In genomic region chr15:65400760-65401606, GRCh38 we compare ENCODE assay signal across 8 cellular contexts. TPM values are rescaled to one million over a fixed set of nuclear protein-coding genes. Genes with fewer than 3 reads are reported as not detected.
DNase-seq lines count a peak whose midpoint lies in the region; ATAC-seq and TF ChIP-seq lines count a peak whose summit lies in the region.

No MANE protein-coding gene starts in this region.

- H3K36me3 ChIP-seq in hepatocyte (replicated peaks; ENCODE audit: insufficient read depth, low read depth) = no peaks in the 10 kb centered on the region

- 30% methylated on average over 10 of the region's 11 CpGs for WGBS in hepatocyte (ENCODE audit: low lambda C conversion rate, missing lambda C conversion rate)

- H3K27me3 ChIP-seq in hepatocyte = peaks cover 13% of the 10 kb centered on the region

- no peak overlapping the region for H3K27ac ChIP-seq in hepatocyte

- no peak overlapping the region for H3K4me2 ChIP-seq in hepatocyte

- H3K4me1 ChIP-seq in hepatocyte (ENCODE audit: insufficient read depth) = peaks cover 9% of the 10 kb centered on the region

- H3K9me2 ChIP-seq in hepatocyte (replicated peaks; ENCODE audit: insufficient read depth) = no peaks in the 10 kb centered on the region

- peak; percentile 89 for TF ChIP-seq CTCF in GM12864 (IDR thresholded peaks at IDR 0.05; ENCODE audit: low read depth, low read length, missing control alignments)
- peak; percentile 74 for TF ChIP-seq CTCF in hepatocyte (IDR thresholded peaks at IDR 0.05; ENCODE audit: poor library complexity)

- no peaks in the 10 kb centered on the region for H3K9me3 ChIP-seq in hepatocyte (ENCODE audit: low read depth)

- H3K79me2 ChIP-seq in hepatocyte = no peaks in the 10 kb centered on the region

- H2AFZ ChIP-seq in hepatocyte = no peak overlapping the region

- H4K20me1 ChIP-seq in hepatocyte (ENCODE audit: insufficient read depth, poor library complexity, severe bottlenecking) = no peaks in the 10 kb centered on the region

- in situ Hi-C loops in SK-MEL-5 (cut with HindIII; ENCODE audit: low pct_unique_long_range_greater_than_20kb, low sequenced_read_pairs) = no loop called here

- no peak for ATAC-seq in GM19023 (IDR thresholded peaks at IDR 0.05; ENCODE audit: unreplicated experiment)
- ATAC-seq in GM21825 (IDR thresholded peaks at IDR 0.05; ENCODE audit: unreplicated experiment) = no peak

- DNase-seq in GM12864 (ENCODE audit: low read depth) (peak; percentile 22), NCI-H1092 treated with DMSO at 0.1 percent for 48 hours (lab: John Stamatoyannopoulos, UW) (peak; percentile 77), SK-MEL-5 (ENCODE audit: low read depth, low spot score) (peak; percentile 86), anterior cingulate cortex (lab: John Stamatoyannopoulos, UW) (peak in 42 of 58 donors; percentile 6 to 52 (median 20)), hepatocyte (ENCODE audit: low spot score) (peak; percentile 87), skeletal muscle cell (ENCODE audit: low read depth) (peak; percentile 39)

- H3K4me3 ChIP-seq in GM12864 (ENCODE audit: low read depth, low read length) (no peak overlapping the region), hepatocyte (no peak overlapping the region), skeletal muscle cell (ENCODE audit: low read depth, low read length) (no peak overlapping the region)

RNA-seq across cellular contexts. Expression of gene IGDCC4, which starts 21.8 kb away (rescaled TPM):
- total RNA-seq in SK-MEL-5 (2014; rRNA removed; shearing (Covaris generic)) = 0.13 and 0.42 TPM in 2 replicates
- polyA plus RNA-seq in SK-MEL-5 (2015; cell fraction: cytosol; rRNA removed) = 0.38 and 0.85 TPM in 2 replicates
- 0.58 and 4.8 TPM in 2 replicates for polyA plus RNA-seq in SK-MEL-5 (2015; cell fraction: nucleus; rRNA removed)
- total RNA-seq in hepatocyte = 9.7 and 12.9 TPM in 2 replicates
- 11.8 and 14.9 TPM in 2 replicates for polyA plus RNA-seq in hepatocyte

RNA-seq across cellular contexts. Expression of gene IGDCC3, which starts 23.2 kb away (rescaled TPM):
- 0.13 and 0.24 TPM in 2 replicates for total RNA-seq in SK-MEL-5 (2014; rRNA removed; shearing (Covaris generic))
- 0.48 and 0.72 TPM in 2 replicates for polyA plus RNA-seq in SK-MEL-5 (2015; cell fraction: cytosol; rRNA removed)
- polyA plus RNA-seq in SK-MEL-5 (2015; cell fraction: nucleus; rRNA removed) = 1.3 and 11.0 TPM in 2 replicates
- total RNA-seq in hepatocyte = 8.1 and 15.1 TPM in 2 replicates
- polyA plus RNA-seq in hepatocyte = 14.8 and 33.0 TPM in 2 replicates

Comparison
In these comparisons a context has a peak if more than half of its experiments do, and no peak if none do; other contexts are left out.
1. DNase-seq: peak in every context shown above with its lines; median percentile 87 in hepatocyte; 86 in SK-MEL-5; 77 in NCI-H1092 treated with DMSO at 0.1 percent for 48 hours; 39 in skeletal muscle cell; 22 in GM12864; 20 in anterior cingulate cortex.